ENCODE assay signal across 8 cellular contexts in genomic region chr14:103527408-103528157, GRCh38. TPM values are rescaled to one million over a fixed set of nuclear protein-coding genes. Genes with fewer than 3 reads are reported as not detected.
A peak's percentile ranks its signal among the peaks of the same experiment; 100 is the strongest.
DNase-seq lines count a peak whose midpoint lies in the region; ATAC-seq and TF ChIP-seq lines count a peak whose summit lies in the region.

No MANE protein-coding gene starts in this region.

- H3K9ac ChIP-seq in HUES64 (ENCODE audit: low read depth, low read length): no peak overlapping the region

- WGBS in HUES64: 86% methylated on average over 14 of the region's 14 CpGs

- peak overlapping the region; percentile 81 for H3K4me3 Mint-ChIP-seq in Caco-2 (ENCODE audit: unreplicated experiment)
- H3K4me3 Mint-ChIP-seq in brain: peak overlapping the region; percentile 92 to 97 (median 96)
- peak overlapping the region; percentile 68 for H3K4me3 Mint-ChIP-seq in natural killer cell treated with Interleukin-12 subunit alpha and Interleukin-12 subunit beta and Interleukin-15 and Interleukin-18, amount 100 ng/mL, for 72 hours

- H3K27me3 Mint-ChIP-seq in Caco-2 (ENCODE audit: insufficient read depth, unreplicated experiment): no peaks in the 10 kb centered on the region
- H3K27me3 Mint-ChIP-seq in brain: peaks cover 8% of the 10 kb centered on the region
- H3K27me3 Mint-ChIP-seq in natural killer cell treated with Interleukin-12 subunit alpha and Interleukin-12 subunit beta and Interleukin-15 and Interleukin-18, amount 100 ng/mL, for 72 hours: peaks cover 0 to 4% of the 10 kb centered on the region in 2 donors

- H3K4me1 ChIP-seq in Caco-2 (peaks cover 62% of the 10 kb centered on the region), HUES64 (ENCODE audit: insufficient read depth, low read length) (peaks cover 7% of the 10 kb centered on the region)

- H3K36me3 Mint-ChIP-seq in Caco-2 (ENCODE audit: insufficient read depth, unreplicated experiment) (peaks cover 29% of the 10 kb centered on the region), brain (no peaks in the 10 kb centered on the region)
- H3K36me3 Mint-ChIP-seq in natural killer cell treated with Interleukin-12 subunit alpha and Interleukin-12 subunit beta and Interleukin-15 and Interleukin-18, amount 100 ng/mL, for 72 hours: no peaks in the 10 kb centered on the region

- H3K4me1 Mint-ChIP-seq in Caco-2 (ENCODE audit: low read depth, unreplicated experiment) (peaks cover 35% of the 10 kb centered on the region), brain (peaks cover 71% of the 10 kb centered on the region)
- peaks cover 12 to 22% of the 10 kb centered on the region in 2 donors for H3K4me1 Mint-ChIP-seq in natural killer cell treated with Interleukin-12 subunit alpha and Interleukin-12 subunit beta and Interleukin-15 and Interleukin-18, amount 100 ng/mL, for 72 hours (ENCODE audit: low read depth in 2 of 2)

- H3K36me3 ChIP-seq in Caco-2 (ENCODE audit: control insufficient read depth, insufficient read depth, low read length): 0 out of 2 replicates have a peak, but pooled peaks cover 2% of the 10 kb centered on the region
- 0 out of 2 replicates have a peak, but pooled peaks cover 6% of the 10 kb centered on the region for H3K36me3 ChIP-seq in HUES64 (ENCODE audit: insufficient read depth, low read length)

- CTCF ChIA-PET in Caco-2 (lab: Charles Lee): interaction anchor here (1.0 to 1.6 kb wide), 3 partner anchors 9 to 27 kb away, joined by 5 to 8 read pairs (median 6); no protein-coding TSS in a partner anchor

- H3K27ac ChIP-seq in HUES64 (ENCODE audit: low read depth, low read length): no peak overlapping the region

- TF ChIP-seq CTCF in Caco-2 (IDR thresholded peaks at IDR 0.05; ENCODE audit: insufficient read depth in 1 of 2, low read depth in 1 of 2, low read length in 1 of 2, severe bottlenecking in 1 of 2, unreplicated experiment in 1 of 2) (no peak), brain (conservative IDR thresholded peaks at IDR 0.05) (no peak)

- intact Hi-C loops in Caco-2 (cut with micrococcal nuclease; ENCODE audit: unreplicated experiment): no loop called here

- peak overlapping the region; percentile 85 for H3K27ac Mint-ChIP-seq in Caco-2 (ENCODE audit: unreplicated experiment)
- H3K27ac Mint-ChIP-seq in brain: peak overlapping the region; percentile 31 to 99 (median 99)
- H3K27ac Mint-ChIP-seq in natural killer cell treated with Interleukin-12 subunit alpha and Interleukin-12 subunit beta and Interleukin-15 and Interleukin-18, amount 100 ng/mL, for 72 hours: peak overlapping the region; percentile 61 to 90

- no peak for DNase-seq in Caco-2
- no peak for DNase-seq in natural killer cell treated with Interleukin-12 subunit alpha and Interleukin-12 subunit beta and Interleukin-15 and Interleukin-18, amount 100 ng/mL, for 72 hours (ENCODE audit: low spot score)
- no peak for DNase-seq in SHP77 (lab: John Stamatoyannopoulos, UW)
- no peak for DNase-seq in left lobe of liver (ENCODE audit: low spot score)
- DNase-seq in SKM-1 (lab: John Stamatoyannopoulos, UW; ENCODE audit: unreplicated experiment): no peak

- peak; percentile 45 for ATAC-seq in GM19351 (IDR thresholded peaks at IDR 0.05; ENCODE audit: unreplicated experiment)
- ATAC-seq in natural killer cell treated with Interleukin-12 subunit alpha and Interleukin-12 subunit beta and Interleukin-15 and Interleukin-18, amount 100 ng/mL, for 72 hours: no peak
- no peak for ATAC-seq in left lobe of liver

- POLR2A ChIA-PET in Caco-2 (lab: Charles Lee): interaction anchor here (1.0 kb wide), 1 partner anchor 22 kb away, joined by 5 read pairs; no protein-coding TSS in a partner anchor

- BruUV-seq in Caco-2 (replicated peaks; lab: Mats Ljungman, UMichigan): no TSS peak

- H3K4me3 ChIP-seq in Caco-2 (ENCODE audit: low read depth, low read length) (peak overlapping the region; percentile 85), HUES64 (ENCODE audit: low read length) (peak overlapping the region; percentile 98; the same call in 1 of the 2 replicates)

- H3K27me3 ChIP-seq in Caco-2 (replicated peaks; ENCODE audit: control insufficient read depth, insufficient read depth, low read length): no peaks in the 10 kb centered on the region
- peaks cover 21% of the 10 kb centered on the region for H3K27me3 ChIP-seq in HUES64 (ENCODE audit: insufficient read depth, low read length)

- H3K9me3 ChIP-seq in Caco-2 (no peaks in the 10 kb centered on the region), HUES64 (ENCODE audit: insufficient read depth, low read depth, low read length) (no peaks in the 10 kb centered on the region)

- H3K9me3 Mint-ChIP-seq in Caco-2 (ENCODE audit: unreplicated experiment) (no peaks in the 10 kb centered on the region), brain (no peaks in the 10 kb centered on the region)
- H3K9me3 Mint-ChIP-seq in natural killer cell treated with Interleukin-12 subunit alpha and Interleukin-12 subunit beta and Interleukin-15 and Interleukin-18, amount 100 ng/mL, for 72 hours: no peaks in the 10 kb centered on the region

RNA-seq across cellular contexts. Expression of gene TRMT61A, which starts 1.4 kb away (rescaled TPM):
- total RNA-seq in Caco-2 (2022) (20.8 and 22.3 TPM in 2 replicates), left lobe of liver (6.0 TPM)
- polyA plus RNA-seq in HUES64 (2013, experiment 1 of 2): 9.3 TPM
- polyA plus RNA-seq in HUES64 (2013, experiment 2 of 2): 8.2 TPM
- 17.1 TPM for polyA plus RNA-seq in brain (ENCODE audit: insufficient read depth, low read depth, low replicate concordance)
- total RNA-seq in natural killer cell treated with Interleukin-12 subunit alpha and Interleukin-12 subunit beta and Interleukin-15 and Interleukin-18, amount 100 ng/mL, for 72 hours: 10 to 100 TPM; 13.2 to 29.7 TPM

RNA-seq across cellular contexts. Expression of gene CKB, which starts 5.0 kb away (rescaled TPM):
- 611 and 645 TPM in 2 replicates for total RNA-seq in Caco-2 (2022)
- 324 TPM for polyA plus RNA-seq in HUES64 (2013, experiment 1 of 2)
- 386 TPM for polyA plus RNA-seq in HUES64 (2013, experiment 2 of 2)
- 2,462 TPM for polyA plus RNA-seq in brain (ENCODE audit: insufficient read depth, low read depth, low replicate concordance)
- total RNA-seq in natural killer cell treated with Interleukin-12 subunit alpha and Interleukin-12 subunit beta and Interleukin-15 and Interleukin-18, amount 100 ng/mL, for 72 hours: 1 to 10 TPM; 3.0 to 4.6 TPM
- total RNA-seq in left lobe of liver: 10.2 TPM

RNA-seq across cellular contexts. Expression of gene BAG5, which starts 34.9 kb away (rescaled TPM):
- total RNA-seq in Caco-2 (2022) (28.9 and 31.6 TPM in 2 replicates), left lobe of liver (7.5 TPM)
- polyA plus RNA-seq in HUES64 (2013, experiment 1 of 2): 20.5 TPM
- 21.2 TPM for polyA plus RNA-seq in HUES64 (2013, experiment 2 of 2)
- 19.6 TPM for polyA plus RNA-seq in brain (ENCODE audit: insufficient read depth, low read depth, low replicate concordance)
- 10 to 100 TPM; 27.4 to 29.6 TPM for total RNA-seq in natural killer cell treated with Interleukin-12 subunit alpha and Interleukin-12 subunit beta and Interleukin-15 and Interleukin-18, amount 100 ng/mL, for 72 hours

RNA-seq across cellular contexts. Expression of gene COA8, which starts 35.2 kb away (rescaled TPM):
- 40.6 and 50.7 TPM in 2 replicates for total RNA-seq in Caco-2 (2022)
- polyA plus RNA-seq in HUES64 (2013, experiment 1 of 2): 21.1 TPM
- 31.8 TPM for polyA plus RNA-seq in HUES64 (2013, experiment 2 of 2)
- polyA plus RNA-seq in brain (ENCODE audit: insufficient read depth, low read depth, low replicate concordance): 83.6 TPM
- total RNA-seq in natural killer cell treated with Interleukin-12 subunit alpha and Interleukin-12 subunit beta and Interleukin-15 and Interleukin-18, amount 100 ng/mL, for 72 hours: 10 to 100 TPM; 35.8 to 38.3 TPM
- total RNA-seq in left lobe of liver: 17.1 TPM

Comparison
In these comparisons a context has a peak if more than half of its experiments do, and no peak if none do; other contexts are left out.
1. RNA of gene CKB, which starts 5.0 kb away (total RNA-seq): 611 to 645 TPM in Caco-2; 10.2 TPM in left lobe of liver (single experiment) and 3.0 to 4.6 TPM in natural killer cell treated with Interleukin-12 subunit alpha and Interleukin-12 subunit beta and Interleukin-15 and Interleukin-18, amount 100 ng/mL, for 72 hours; every median in the first group is over 10 times any median in the second.
2. Peak in every context shown above with its lines, with median percentiles within 50 percentile points of each other: H3K27ac Mint-ChIP-seq and H3K4me3 Mint-ChIP-seq.